8 cellular contexts compared by ENCODE assay signal in genomic region chr2:26032586-26033269, GRCh38. TPM values are rescaled to one million over a fixed set of nuclear protein-coding genes. Genes with fewer than 3 reads are reported as not detected.
DNase-seq lines count a peak whose midpoint lies in the region; ATAC-seq and TF ChIP-seq lines count a peak whose summit lies in the region.
"Not testable (repeated sequence)": the region's sequence is repeated elsewhere in the genome, so short reads cannot be mapped to it uniquely, and the experiment has no call there.

No MANE protein-coding gene starts in this region.

- POLR2A ChIA-PET in HEK293 (lab: Yijun Ruan, JAX) = interaction anchor here (0.7 to 3.1 kb wide), 13 partner anchors 11 to 222 kb away, joined by 3 to 24 read pairs (median 6); partner anchors contain the start of genes ASXL2, HADHA, HADHB and KIF3C
- POLR2A ChIA-PET in activated CD4-positive, alpha-beta memory T cell treated with anti-CD3 and anti-CD28 coated beads, Interleukin-2, amount 10 ng/mL, durations not matched to agents 7 days and 5 days (lab: Charles Lee) = interaction anchor here (0.6 to 5.6 kb wide), 22 partner anchors 7 to 1650 kb away, joined by 3 to 171 read pairs (median 8); partner anchors contain the start of genes ASXL2, HADHA, HADHB and KIF3C

- not testable (repeated sequence) for H3K27me3 ChIP-seq in Karpas-422 (ENCODE audit: low read length); dorsolateral prefrontal cortex; osteoblast (ENCODE audit: insufficient read depth, low read length); upper lobe of left lung

- H3K27me3 Mint-ChIP-seq in activated CD4-positive, alpha-beta memory T cell treated with anti-CD3 and anti-CD28 coated beads, Interleukin-2, amount 10 ng/mL, durations not matched to agents 7 days and 5 days = not testable (repeated sequence)

- intact Hi-C loops in dorsolateral prefrontal cortex (cut with DNase I) = loop anchor here (2.0 to 10.0 kb wide), 5 partner anchors 30 to 155 kb away; partner anchors contain the start of genes KIF3C (in 2 of the 2) and ASXL2 (in 1 of the 2)

- H3K9ac ChIP-seq in ES-I3 (ENCODE audit: low read depth, low read length) (peak overlapping the region; percentile 81), Karpas-422 (ENCODE audit: low read length) (peak overlapping the region; percentile 89)

- H2AFZ ChIP-seq in Karpas-422 (ENCODE audit: low read length) = peak overlapping the region; percentile 97
- peak overlapping the region; percentile 99 for H2AFZ ChIP-seq in osteoblast (ENCODE audit: low read length)

- peak overlapping the region; percentile 92 for H3K4me3 ChIP-seq in HEK293 (ENCODE audit: low read depth, low read length)
- peak overlapping the region; percentile 90 for H3K4me3 ChIP-seq in Karpas-422 (ENCODE audit: low read length)
- H3K4me3 ChIP-seq in dorsolateral prefrontal cortex = peak overlapping the region; percentile 72 to 99 (median 95)
- H3K4me3 ChIP-seq in iPS-18c (ENCODE audit: insufficient read depth, low read depth, low read length) = peak overlapping the region; percentile 72
- peak overlapping the region; percentile 82 for H3K4me3 ChIP-seq in osteoblast (ENCODE audit: insufficient read depth, low read length)
- peak overlapping the region; percentile 74 to 88 (median 86) for H3K4me3 ChIP-seq in upper lobe of left lung

- not testable (repeated sequence) for H3K4me1 ChIP-seq in ES-I3 (ENCODE audit: insufficient read depth, low read length); HEK293 (ENCODE audit: control insufficient read depth, insufficient read depth, low read length); osteoblast (ENCODE audit: insufficient read depth, low read length)
- peaks cover 33% of the 10 kb centered on the region for H3K4me1 ChIP-seq in Karpas-422 (ENCODE audit: low read length)
- H3K4me1 ChIP-seq in upper lobe of left lung = peaks cover 16 to 34% (median 25%) of the 10 kb centered on the region in 4 donors

- DNase-seq in Karpas-422 = peak; percentile 78
- peak; percentile 21 for DNase-seq in activated CD4-positive, alpha-beta memory T cell treated with anti-CD3 and anti-CD28 coated beads, Interleukin-2, amount 10 ng/mL, durations not matched to agents 7 days and 5 days
- peak in 1 of 10 donors; percentile 75 for DNase-seq in dorsolateral prefrontal cortex
- DNase-seq in osteoblast (ENCODE audit: insufficient read length, low spot score, missing footprints) = peak; percentile 73
- DNase-seq in upper lobe of left lung = peak in 1 of 2 donors; percentile 79

- not testable (repeated sequence) for H3K9me3 Mint-ChIP-seq in activated CD4-positive, alpha-beta memory T cell treated with anti-CD3 and anti-CD28 coated beads, Interleukin-2, amount 10 ng/mL, durations not matched to agents 7 days and 5 days

- peak in 1 of 2 donors; percentile 56 for ATAC-seq in upper lobe of left lung (ENCODE audit: low FRiP score in 2 of 2)

- not testable (repeated sequence) for H3K9me3 ChIP-seq in ES-I3 (ENCODE audit: control insufficient read depth, insufficient read depth, low read length); HEK293 (ENCODE audit: control insufficient read depth, insufficient read depth, low read depth, low read length); Karpas-422 (ENCODE audit: low read length); iPS-18c (ENCODE audit: control insufficient read depth, insufficient read depth, low read length); osteoblast (ENCODE audit: low read depth, low read length); upper lobe of left lung

- H3K4me3 Mint-ChIP-seq in activated CD4-positive, alpha-beta memory T cell treated with anti-CD3 and anti-CD28 coated beads, Interleukin-2, amount 10 ng/mL, durations not matched to agents 7 days and 5 days = peak overlapping the region; percentile 87

- 41 to 42% methylated on average over 24 of the region's 24 CpGs for WGBS in upper lobe of left lung, 2 donors

- TF ChIP-seq CTCF in HEK293 (tag by site-specific recombination; IDR thresholded peaks at IDR 0.05); osteoblast (IDR thresholded peaks at IDR 0.05; ENCODE audit: extremely low read depth, low read depth, low read length); upper lobe of left lung (IDR thresholded peaks at IDR 0.05): not testable (repeated sequence)
- TF ChIP-seq CTCF in dorsolateral prefrontal cortex (IDR thresholded peaks at IDR 0.05 in 54 of 56, conservative IDR thresholded peaks at IDR 0.05 in 2 of 56; ENCODE audit: low read depth in 1 of 56, partially characterized antibody in 56 of 56) = peak in 1 of 56 donors; percentile 13

- peaks cover 20% of the 10 kb centered on the region for H3K36me3 Mint-ChIP-seq in activated CD4-positive, alpha-beta memory T cell treated with anti-CD3 and anti-CD28 coated beads, Interleukin-2, amount 10 ng/mL, durations not matched to agents 7 days and 5 days (ENCODE audit: low read depth)

- CTCF ChIA-PET in HEK293 (lab: Yijun Ruan, JAX) = interaction anchor here (1.0 to 1.8 kb wide), 5 partner anchors 12 to 180 kb away, joined by 3 to 6 read pairs (median 3); no protein-coding TSS in a partner anchor
- CTCF ChIA-PET in activated CD4-positive, alpha-beta memory T cell treated with anti-CD3 and anti-CD28 coated beads, Interleukin-2, amount 10 ng/mL, durations not matched to agents 7 days and 5 days (lab: Charles Lee) = interaction anchor here (1.5 to 3.2 kb wide), 6 partner anchors 14 to 112 kb away, joined by 3 to 13 read pairs (median 8); no protein-coding TSS in a partner anchor

- H3K4me1 Mint-ChIP-seq in activated CD4-positive, alpha-beta memory T cell treated with anti-CD3 and anti-CD28 coated beads, Interleukin-2, amount 10 ng/mL, durations not matched to agents 7 days and 5 days = peaks cover 29% of the 10 kb centered on the region

- H3K27ac Mint-ChIP-seq in activated CD4-positive, alpha-beta memory T cell treated with anti-CD3 and anti-CD28 coated beads, Interleukin-2, amount 10 ng/mL, durations not matched to agents 7 days and 5 days = peak overlapping the region; percentile 93

- H3K4me2 ChIP-seq in Karpas-422 (ENCODE audit: low read depth, low read length, poor library complexity, severe bottlenecking) (peak overlapping the region; percentile 98), osteoblast (ENCODE audit: insufficient read depth, low read length) (peak overlapping the region; percentile 98)

- TF ChIP-seq EP300 in upper lobe of left lung (IDR thresholded peaks at IDR 0.05) = not testable (repeated sequence)

- not testable (repeated sequence) for H3K9me2 ChIP-seq in Karpas-422 (replicated peaks; ENCODE audit: insufficient read depth, low read length)

- peak in 1 of 4 donors; percentile 25 for TF ChIP-seq POLR2A in upper lobe of left lung (IDR thresholded peaks at IDR 0.05)

- H3K27ac ChIP-seq in HEK293 (ENCODE audit: extremely low read depth, low read depth, low read length) (peak overlapping the region; percentile 91), Karpas-422 (ENCODE audit: low read length) (peak overlapping the region; percentile 50), dorsolateral prefrontal cortex (peak overlapping the region; percentile 68 to 99 (median 97)), osteoblast (ENCODE audit: low read depth, low read length) (peak overlapping the region; percentile 82), upper lobe of left lung (peak overlapping the region; percentile 92 to 98 (median 97))

- H3K36me3 ChIP-seq in ES-I3 (ENCODE audit: insufficient read depth, low read length); HEK293 (ENCODE audit: control insufficient read depth in 2 of 2, insufficient read depth in 1 of 2, low read length in 2 of 2); Karpas-422 (ENCODE audit: insufficient read depth, low read length); osteoblast (ENCODE audit: insufficient read depth, low read length); upper lobe of left lung: not testable (repeated sequence)

- H4K20me1 ChIP-seq in Karpas-422 (ENCODE audit: insufficient read depth, low read depth, low read length) = peaks cover 32% of the 10 kb centered on the region
- H4K20me1 ChIP-seq in osteoblast (ENCODE audit: insufficient read depth, low read length) = peaks cover 31% of the 10 kb centered on the region

- peaks cover 38% of the 10 kb centered on the region for H3K79me2 ChIP-seq in Karpas-422 (ENCODE audit: low read length)
- peaks cover 44% of the 10 kb centered on the region for H3K79me2 ChIP-seq in osteoblast (ENCODE audit: insufficient read depth, low read length)

TF ChIP-seq in HEK293, 187 proteins besides CTCF, POLR2A, EP300 and RAD21 (continues in another document):
- TF ChIP-seq ZNF335 (tag by site-specific recombination; conservative IDR thresholded peaks at IDR 0.05) (peak; percentile 82), PRDM1 (tag by site-specific recombination; IDR thresholded peaks at IDR 0.05) (peak; percentile 49; the same call in 1 of the 2 replicates), ZNF362 (tag by site-specific recombination; IDR thresholded peaks at IDR 0.05) (peak; percentile 72)

RNA-seq across cellular contexts. Expression of gene RAB10, which starts 1.2 kb away (rescaled TPM):
- total RNA-seq in Karpas-422 (2014; rRNA removed; shearing (Covaris generic); ENCODE audit: low replicate concordance) = 67.9 and 104 TPM in 2 replicates
- 100 to 1,000 TPM; 116 to 117 TPM for total RNA-seq in activated CD4-positive, alpha-beta memory T cell treated with anti-CD3 and anti-CD28 coated beads, Interleukin-2, amount 10 ng/mL, durations not matched to agents 7 days and 5 days
- 100 to 1,000 TPM in 104 of 120 experiments, 10 to 100 TPM in 16; 88.3 to 149 (median 112) TPM for total RNA-seq in dorsolateral prefrontal cortex
- 128 and 151 TPM in 2 replicates for total RNA-seq in osteoblast
- 100 to 1,000 TPM in 4 of 6 donors, 10 to 100 TPM in 2; 81.7 to 139 (median 106) TPM for total RNA-seq in upper lobe of left lung

RNA-seq across cellular contexts. Expression of gene KIF3C, which starts 50.4 kb away (rescaled TPM):
- 0.90 and 1.2 TPM in 2 replicates for total RNA-seq in Karpas-422 (2014; rRNA removed; shearing (Covaris generic); ENCODE audit: low replicate concordance)
- 10 to 100 TPM; 10.3 to 10.7 TPM for total RNA-seq in activated CD4-positive, alpha-beta memory T cell treated with anti-CD3 and anti-CD28 coated beads, Interleukin-2, amount 10 ng/mL, durations not matched to agents 7 days and 5 days
- 100 to 1,000 TPM in 119 of 120 experiments, 10 to 100 TPM in 1; 82.2 to 364 (median 248) TPM for total RNA-seq in dorsolateral prefrontal cortex
- 14.4 and 17.0 TPM in 2 replicates for total RNA-seq in osteoblast
- total RNA-seq in upper lobe of left lung = 10 to 100 TPM in 1 of 6 donors, 1 to 10 TPM in 5; 2.4 to 15.7 (median 4.4) TPM
